In the genomic region with DNA sequence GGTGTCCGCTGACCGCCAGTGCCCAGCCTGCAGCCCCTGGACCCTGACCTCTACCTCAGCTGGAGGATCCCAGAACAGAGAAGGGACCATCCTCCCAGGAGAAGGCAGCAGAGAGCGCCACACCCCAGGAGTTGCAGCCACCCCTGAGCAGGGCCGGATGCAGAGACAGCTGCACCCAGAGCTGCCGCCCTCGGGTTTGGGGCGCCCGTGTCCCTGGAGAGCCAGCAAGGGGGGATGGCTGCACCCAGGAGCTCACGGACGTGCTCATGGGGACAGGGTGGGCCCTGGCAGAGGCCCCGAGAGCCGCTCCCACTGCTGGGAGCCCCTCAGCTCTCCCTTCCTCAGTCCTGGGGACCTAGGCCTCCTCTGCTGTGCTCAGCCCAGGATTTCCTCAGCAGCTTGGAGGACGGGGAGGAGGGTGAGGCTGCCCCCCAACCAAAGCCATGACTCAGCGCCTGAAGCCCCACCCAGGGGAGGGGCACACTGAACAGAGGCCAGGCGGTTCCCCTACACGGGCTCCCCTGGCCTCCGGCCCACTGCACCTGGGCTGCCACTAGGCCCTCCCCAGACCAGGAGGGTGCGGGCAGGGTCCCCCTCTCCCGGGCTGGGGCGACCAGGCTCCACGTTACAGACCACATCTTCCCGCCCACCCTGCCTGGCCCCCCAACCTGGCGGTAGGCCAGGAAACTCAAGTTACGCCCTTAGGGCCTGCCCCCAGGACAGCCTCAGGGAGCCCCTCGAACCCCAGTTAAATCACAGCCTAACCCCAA, we compare ENCODE assay signal across 8 cellular contexts. TPM values are rescaled to one million over a fixed set of nuclear protein-coding genes. Genes with fewer than 3 reads are reported as not detected.
A peak's percentile ranks its signal among the peaks of the same experiment; 100 is the strongest.
DNase-seq lines count a peak whose midpoint lies in the region; ATAC-seq and TF ChIP-seq lines count a peak whose summit lies in the region.

No MANE protein-coding gene starts in this region.

- no peaks in the 10 kb centered on the region for H3K27me3 ChIP-seq in ACC112 (ENCODE audit: insufficient read depth, low read length)
- H3K27me3 ChIP-seq in upper lobe of left lung, result no peaks in the 10 kb centered on the region

- ATAC-seq in activated T-cell treated with anti-CD3 and anti-CD28 coated beads, Interleukin-2, amount 50 U/mL, for 72 hours (replicated peaks in 1 of 2), result peak; percentile 27 to 32
- ATAC-seq in upper lobe of left lung (ENCODE audit: low FRiP score in 2 of 2), result peak; percentile 15 to 54

- no peaks in the 10 kb centered on the region for H3K9me2 ChIP-seq in OCI-LY7 (ENCODE audit: insufficient read depth, low read length)

- H3K27me3 Mint-ChIP-seq in activated T-cell treated with anti-CD3 and anti-CD28 coated beads, Interleukin-2, amount 50 U/mL, for 72 hours (ENCODE audit: low read depth), result no peaks in the 10 kb centered on the region

- H3K4me1 Mint-ChIP-seq in activated T-cell treated with anti-CD3 and anti-CD28 coated beads, Interleukin-2, amount 50 U/mL, for 72 hours (ENCODE audit: low read depth), result peaks cover 16% of the 10 kb centered on the region

- CTCF ChIA-PET in OCI-LY7 (lab: Charles Lee; ENCODE audit: unreplicated experiment), result no interaction called here

- no peak for TF ChIP-seq CTCF in OCI-LY7 (conservative IDR thresholded peaks at IDR 0.05; ENCODE audit: low read length)
- no peak for TF ChIP-seq CTCF in fibroblast of the aortic adventitia (IDR thresholded peaks at IDR 0.05; ENCODE audit: insufficient read depth, low read length)
- peak in 1 of 6 experiments; percentile 22 for TF ChIP-seq CTCF in upper lobe of left lung (IDR thresholded peaks at IDR 0.05)

- peaks cover 37% of the 10 kb centered on the region for H3K4me1 ChIP-seq in ACC112 (ENCODE audit: control insufficient read depth, insufficient read depth, low read length, unreplicated experiment)
- peaks cover 35% of the 10 kb centered on the region for H3K4me1 ChIP-seq in OCI-LY7 (ENCODE audit: insufficient read depth, low read length, poor library complexity, severe bottlenecking)
- peaks cover 40 to 58% (median 49%) of the 10 kb centered on the region in 4 donors for H3K4me1 ChIP-seq in upper lobe of left lung

- H3K79me2 ChIP-seq in ACC112 (ENCODE audit: control insufficient read depth, insufficient read depth, low read length, unreplicated experiment) (peaks cover 40% of the 10 kb centered on the region), OCI-LY7 (ENCODE audit: insufficient read depth, low read depth, low read length) (no peaks in the 10 kb centered on the region; the same call in 1 of the 2 replicates)

- intact Hi-C loops in OCI-LY7 (cut with micrococcal nuclease; ENCODE audit: unreplicated experiment), result loop anchor here (5.0 kb wide), 3 partner anchors 73 to 273 kb away; a partner anchor contains a TSS

- no TSS peak for BruUV-seq in OCI-LY7 (replicated peaks; lab: Mats Ljungman, UMichigan)

- peak overlapping the region; percentile 57 for H3K27ac ChIP-seq in ACC112 (ENCODE audit: low read depth, low read length)
- peak overlapping the region; percentile 21 for H3K27ac ChIP-seq in OCI-LY7 (ENCODE audit: low read depth, low read length, poor library complexity, severe bottlenecking)
- H3K27ac ChIP-seq in upper lobe of left lung, result peak overlapping the region; percentile 39 to 80 (median 73)

- WGBS in upper lobe of left lung, 2 donors, result 30 to 38% methylated on average over 4 to 19 of the region's 25 CpGs

- DNase-seq in OCI-LY7 (ENCODE audit: low spot score) (peak; percentile 55), fibroblast of the aortic adventitia (ENCODE audit: low read depth) (peak; percentile 73), nucleus accumbens (lab: John Stamatoyannopoulos, UW) (peak in 35 of 56 donors; percentile 5 to 69 (median 42)), upper lobe of left lung (peak; percentile 67 to 85), NCI-H774 (lab: John Stamatoyannopoulos, UW) (no peak)
- peak; percentile 71 to 78 for DNase-seq in activated T-cell treated with anti-CD3 and anti-CD28 coated beads, Interleukin-2, amount 50 U/mL, for 72 hours

- H4K20me1 ChIP-seq in OCI-LY7 (ENCODE audit: insufficient read depth, low read length), result peaks cover 5% of the 10 kb centered on the region; the same call in 1 of the 2 replicates

- TF ChIP-seq POLR2A in GM19193 (IDR thresholded peaks at IDR 0.05; ENCODE audit: extremely low read depth, insufficient read depth, insufficient read length) (peak; percentile 23), upper lobe of left lung (IDR thresholded peaks at IDR 0.05) (no peak)

- H3K36me3 ChIP-seq in ACC112 (ENCODE audit: insufficient read depth, low read length) (no peaks in the 10 kb centered on the region), OCI-LY7 (ENCODE audit: insufficient read depth, low read length) (peaks cover 12% of the 10 kb centered on the region; the same call in 1 of the 2 replicates), upper lobe of left lung (peaks cover 0 to 5% (median 4%) of the 10 kb centered on the region in 4 donors)

- H3K36me3 Mint-ChIP-seq in activated T-cell treated with anti-CD3 and anti-CD28 coated beads, Interleukin-2, amount 50 U/mL, for 72 hours (ENCODE audit: insufficient read depth in 2 of 2), result no peaks in the 10 kb centered on the region

- peak overlapping the region; percentile 87 to 92 for H3K4me3 Mint-ChIP-seq in activated T-cell treated with anti-CD3 and anti-CD28 coated beads, Interleukin-2, amount 50 U/mL, for 72 hours

- H2AFZ ChIP-seq in ACC112 (ENCODE audit: low read length, unreplicated experiment) (no peak overlapping the region), OCI-LY7 (ENCODE audit: low read length) (no peak overlapping the region)

- H3K9me3 ChIP-seq in OCI-LY7 (ENCODE audit: low read length) (no peaks in the 10 kb centered on the region), upper lobe of left lung (no peaks in the 10 kb centered on the region)

- POLR2A ChIA-PET in OCI-LY7 (lab: Charles Lee), result interaction anchor here (0.6 kb wide), 1 partner anchor 30 kb away, joined by 3 read pairs; no protein-coding TSS in a partner anchor

- no peak for TF ChIP-seq EP300 in upper lobe of left lung (IDR thresholded peaks at IDR 0.05)

- H3K4me3 ChIP-seq in ACC112 (ENCODE audit: low read depth, low read length), result peak overlapping the region; percentile 99
- H3K4me3 ChIP-seq in OCI-LY7 (ENCODE audit: low read depth, low read length, poor library complexity, severe bottlenecking), result peak overlapping the region; percentile 89
- H3K4me3 ChIP-seq in fibroblast of the aortic adventitia (ENCODE audit: low read depth, low read length), result peak overlapping the region; percentile 74
- H3K4me3 ChIP-seq in upper lobe of left lung, result peak overlapping the region; percentile 18 to 94 (median 74)

- H3K27ac Mint-ChIP-seq in activated T-cell treated with anti-CD3 and anti-CD28 coated beads, Interleukin-2, amount 50 U/mL, for 72 hours, result no peak overlapping the region

- peak overlapping the region; percentile 99 for H3K4me2 ChIP-seq in OCI-LY7 (ENCODE audit: low read length)

- no peaks in the 10 kb centered on the region for H3K9me3 Mint-ChIP-seq in activated T-cell treated with anti-CD3 and anti-CD28 coated beads, Interleukin-2, amount 50 U/mL, for 72 hours

RNA-seq across cellular contexts. Expression of a gene that starts 2.2 kb away (rescaled TPM):
- total RNA-seq in OCI-LY7 (2014; rRNA removed; shearing (Covaris generic)), result 26.3 and 26.8 TPM in 2 replicates
- total RNA-seq in OCI-LY7 (2022) (47.6 and 47.7 TPM in 2 replicates), fibroblast of the aortic adventitia (ENCODE audit: low replicate concordance) (43.2 and 106 TPM in 2 replicates), upper lobe of left lung (100 to 1,000 TPM in 2 of 6 donors, 10 to 100 TPM in 4; 33.5 to 166 (median 60.1) TPM)
- total RNA-seq in activated T-cell treated with anti-CD3 and anti-CD28 coated beads, Interleukin-2, amount 50 U/mL, for 72 hours, result 10 to 100 TPM; 28.6 to 37.9 TPM

RNA-seq across cellular contexts. Expression of a gene that starts 2.9 kb away (rescaled TPM):
- total RNA-seq in OCI-LY7 (2014; rRNA removed; shearing (Covaris generic)), result 41.8 and 57.1 TPM in 2 replicates
- total RNA-seq in OCI-LY7 (2022), result 31.3 and 32.2 TPM in 2 replicates
- 10 to 100 TPM; 11.0 to 11.9 TPM for total RNA-seq in activated T-cell treated with anti-CD3 and anti-CD28 coated beads, Interleukin-2, amount 50 U/mL, for 72 hours
- 21.3 and 25.9 TPM in 2 replicates for total RNA-seq in fibroblast of the aortic adventitia (ENCODE audit: low replicate concordance)
- total RNA-seq in upper lobe of left lung, result 10 to 100 TPM; 16.8 to 38.8 (median 23.0) TPM

RNA-seq across cellular contexts. Expression of a gene that starts 19.0 kb away (rescaled TPM):
- total RNA-seq in OCI-LY7 (2014; rRNA removed; shearing (Covaris generic)), result 128 and 142 TPM in 2 replicates
- 146 and 162 TPM in 2 replicates for total RNA-seq in OCI-LY7 (2022)
- total RNA-seq in activated T-cell treated with anti-CD3 and anti-CD28 coated beads, Interleukin-2, amount 50 U/mL, for 72 hours, result 100 to 1,000 TPM; 108 to 131 TPM
- 35.0 and 53.1 TPM in 2 replicates for total RNA-seq in fibroblast of the aortic adventitia (ENCODE audit: low replicate concordance)
- total RNA-seq in upper lobe of left lung, result 100 to 1,000 TPM in 2 of 6 donors, 10 to 100 TPM in 4; 71.7 to 267 (median 90.5) TPM

RNA-seq across cellular contexts. Expression of a gene that starts 19.1 kb away (rescaled TPM):
- total RNA-seq in OCI-LY7 (2014; rRNA removed; shearing (Covaris generic)), result 16.6 and 18.5 TPM in 2 replicates
- total RNA-seq in OCI-LY7 (2022) (20.3 and 20.6 TPM in 2 replicates), fibroblast of the aortic adventitia (ENCODE audit: low replicate concordance) (9.4 and 17.7 TPM in 2 replicates), upper lobe of left lung (10 to 100 TPM; 14.7 to 41.6 (median 26.0) TPM)
- total RNA-seq in activated T-cell treated with anti-CD3 and anti-CD28 coated beads, Interleukin-2, amount 50 U/mL, for 72 hours, result 10 to 100 TPM; 18.0 to 22.8 TPM

RNA-seq across cellular contexts. Expression of a gene that starts 25.2 kb away (rescaled TPM):
- total RNA-seq in OCI-LY7 (2014; rRNA removed; shearing (Covaris generic)), result 3.9 and 6.2 TPM in 2 replicates
- total RNA-seq in OCI-LY7 (2022) (11.3 and 12.7 TPM in 2 replicates), fibroblast of the aortic adventitia (ENCODE audit: low replicate concordance) (0.54 and 0.74 TPM in 2 replicates), upper lobe of left lung (10 to 100 TPM in 1 of 6 donors, 1 to 10 TPM in 4, under 1 TPM in 1; 0.91 to 17.8 (median 2.7) TPM)
- 10 to 100 TPM in 1 of 2 donors, 1 to 10 TPM in 1; 5.6 to 13.0 TPM for total RNA-seq in activated T-cell treated with anti-CD3 and anti-CD28 coated beads, Interleukin-2, amount 50 U/mL, for 72 hours

Comparison
In these comparisons a context has a peak if more than half of its experiments do, and no peak if none do; other contexts are left out.
1. H3K27ac ChIP-seq: peak in every context shown above with its lines; median percentile 73 in upper lobe of left lung; 57 in ACC112; 21 in OCI-LY7.